Comparison of ENCODE assay signal across 27 cellular contexts in genomic region chr5:68479524-68479923, GRCh38.
A peak's percentile ranks its signal among the peaks of the same experiment; 100 is the strongest.
DNase-seq lines count a peak whose midpoint lies in the region; ATAC-seq and TF ChIP-seq lines count a peak whose summit lies in the region.
"Had no signal": no experiment of that assay in that cellular context is flagged by ENCODE, and none has a peak within 500 bp of the region (broad histone marks: within the 10 kb centered on the region; RNA-seq: fewer than 3 reads in every experiment).

No MANE protein-coding gene starts in this region.

- no peak for TF ChIP-seq CTCF in esophagus muscularis mucosa (IDR thresholded peaks at IDR 0.05)
- TF ChIP-seq CTCF in parathyroid adenoma (IDR thresholded peaks at IDR 0.05) = no peak

- H2AFZ ChIP-seq in parathyroid adenoma = peak overlapping the region; percentile 48
- H2AFZ ChIP-seq: GM23338 had no signal

- H3K79me2 ChIP-seq in parathyroid adenoma = no peaks in the 10 kb centered on the region

- TF ChIP-seq POLR2A in esophagus muscularis mucosa (IDR thresholded peaks at IDR 0.05; ENCODE audit: low read depth) = no peak

- intact Hi-C loops in esophagus muscularis mucosa (cut with DNase I) = no loop called here

- no peak for TF ChIP-seq EP300 in esophagus muscularis mucosa (IDR thresholded peaks at IDR 0.05)

- no peak overlapping the region for H3K27ac ChIP-seq in esophagus muscularis mucosa (replicated peaks in 1 of 4)
- peak overlapping the region; percentile 34 for H3K27ac ChIP-seq in parathyroid adenoma
- H3K27ac ChIP-seq: BLaER1, HL-60 had no signal

- H3K4me1 ChIP-seq in esophagus muscularis mucosa (peaks cover 0 to 17% (median 10%) of the 10 kb centered on the region in 4 donors), parathyroid adenoma (peaks cover 45% of the 10 kb centered on the region)

- 31% methylated on average over 2 of the region's 2 CpGs for WGBS in esophagus muscularis mucosa

- H3K9me3 ChIP-seq in esophagus muscularis mucosa (no peaks in the 10 kb centered on the region), parathyroid adenoma (ENCODE audit: control insufficient read depth, low read length) (no peaks in the 10 kb centered on the region)
- H3K9me3 ChIP-seq: BLaER1 had no signal

- no peaks in the 10 kb centered on the region for H3K27me3 ChIP-seq in esophagus muscularis mucosa
- no peaks in the 10 kb centered on the region for H3K27me3 ChIP-seq in parathyroid adenoma (ENCODE audit: control insufficient read depth, insufficient read depth, low read length)
- H3K27me3 ChIP-seq: BLaER1 had no signal

- H3K4me3 ChIP-seq in esophagus muscularis mucosa (no peak overlapping the region), parathyroid adenoma (ENCODE audit: low read depth, low read length) (no peak overlapping the region)
- H3K4me3 ChIP-seq: BLaER1, GM23338 had no signal

- DNase-seq in DMS 273 (lab: John Stamatoyannopoulos, UW; ENCODE audit: unreplicated experiment) = peak; percentile 88
- peak; percentile 79 for DNase-seq in NCI-H524 treated with DMSO at 0.1 percent for 48 hours (lab: John Stamatoyannopoulos, UW)
- DNase-seq in esophagus muscularis mucosa (ENCODE audit: extremely low spot score) = peak; percentile 68
- DNase-seq in NOMO-1 treated with DMSO at 0.1 percent for 48 hours (lab: John Stamatoyannopoulos, UW; ENCODE audit: unreplicated experiment) = no peak
- no peak for DNase-seq in SKM-1 treated with dmso at 0.1 percent for 144 hours (lab: John Stamatoyannopoulos, UW; ENCODE audit: unreplicated experiment)
- no peak for DNase-seq in hypothalamus (lab: John Stamatoyannopoulos, UW)
- DNase-seq: ACHN; activated CD4-positive, alpha-beta T cell treated with anti-CD3 and anti-CD28 coated beads for 48 hours; activated naive CD4-positive, alpha-beta T cell treated with anti-CD3 and anti-CD28 coated beads, Interleukin-2, amount 10 ng/mL, durations not matched to agents 7 days and 5 days; activated T-cell treated with anti-CD3 and anti-CD28 coated beads, Interleukin-2, amount 50 U/mL, for 48 hours; cerebellar nuclear complex; effector CD4-positive, alpha-beta T cell; foreskin melanocyte; islet precursor cell; naive B cell; NCI-H1105; NCI-H2081 treated with DMSO at 0.1 percent for 48 hours; NCI-H748 treated with DMSO at 0.1 percent for 48 hours; occipital lobe; PC-3; stimulated activated CD4-positive, alpha-beta T cell treated with anti-CD3 and anti-CD28 coated beads, Interleukin-4, amount 100 ng/mL, for 4 hours; stimulated activated naive CD8-positive, alpha-beta T cell treated with anti-CD3 and anti-CD28 coated beads, Interleukin-15, amount 100 ng/mL, for 72 hours had no signal

- H3K4me2 ChIP-seq in parathyroid adenoma (ENCODE audit: low read length) = no peak overlapping the region
- H3K4me2 ChIP-seq: BLaER1, GM23338 had no signal

- ATAC-seq in HG02938 (IDR thresholded peaks at IDR 0.05; ENCODE audit: unreplicated experiment) = no peak
- ATAC-seq: GM23338; PC-3; stimulated activated naive CD8-positive, alpha-beta T cell treated with anti-CD3 and anti-CD28 coated beads, Interleukin-15, amount 100 ng/mL, for 72 hours had no signal

- H3K9ac ChIP-seq in parathyroid adenoma = no peak overlapping the region
- H3K9ac ChIP-seq: BLaER1 had no signal

- H3K36me3 ChIP-seq in esophagus muscularis mucosa (no peaks in the 10 kb centered on the region), parathyroid adenoma (ENCODE audit: control insufficient read depth, insufficient read depth, low read length) (no peaks in the 10 kb centered on the region)
- H3K36me3 ChIP-seq: BLaER1 had no signal

Comparison
In these comparisons a context has a peak if more than half of its experiments do, and no peak if none do; other contexts are left out.
1. DNase-seq: peak in DMS 273 (single experiment), NCI-H524 treated with DMSO at 0.1 percent for 48 hours (single experiment) and esophagus muscularis mucosa (single experiment); none in NOMO-1 treated with DMSO at 0.1 percent for 48 hours (single experiment), SKM-1 treated with dmso at 0.1 percent for 144 hours (single experiment) and hypothalamus (0 of 51).